Comparison of ENCODE assay signal across 1 cellular context in the genomic region with DNA sequence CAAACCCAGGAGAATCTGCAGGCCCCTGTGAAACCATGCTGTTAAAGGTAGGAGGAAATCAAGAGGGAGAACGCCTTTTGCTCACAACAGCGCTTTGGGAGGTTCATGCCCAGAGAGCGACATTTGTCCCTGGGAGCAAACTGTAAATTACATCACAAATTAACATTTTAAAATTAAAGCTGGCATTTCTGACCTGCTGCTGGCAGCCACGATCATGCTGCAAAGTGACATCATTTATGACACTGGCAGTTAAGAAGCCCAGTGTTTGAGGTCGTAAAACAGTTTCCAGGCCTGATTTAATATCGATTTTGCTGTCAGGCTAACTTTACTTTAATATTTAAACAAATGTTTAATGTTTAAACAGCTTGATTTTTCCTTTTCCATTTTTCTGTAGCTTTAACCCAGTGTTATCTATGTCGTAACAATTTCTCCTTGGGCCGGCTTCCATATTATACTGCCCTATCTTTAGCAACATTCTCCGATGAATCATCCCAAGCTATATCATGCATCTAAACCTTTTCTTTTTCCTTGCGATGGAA.
TF ChIP-seq lines count a peak whose summit lies in the region.

No MANE protein-coding gene starts in this region.

TF ChIP-seq in HEK293, 187 proteins besides CTCF, POLR2A, EP300 and RAD21 (continued from another document):
- TF ChIP-seq ZIC2 (tag by site-specific recombination; IDR thresholded peaks at IDR 0.05) (peak; percentile 9; the same call in 1 of the 2 replicates), ZNF843 (tag by site-specific recombination; IDR thresholded peaks at IDR 0.05) (peak; percentile 75), ZNF16 (tag by site-specific recombination; IDR thresholded peaks at IDR 0.05; ENCODE audit: low read depth) (no peak), PRDM6 (tag by site-specific recombination; IDR thresholded peaks at IDR 0.05) (peak; percentile 75), SALL2 (tag by site-specific recombination; IDR thresholded peaks at IDR 0.05; ENCODE audit: borderline replicate concordance) (no peak), ZNF629 (tag by site-specific recombination; IDR thresholded peaks at IDR 0.05) (peak; percentile 68)
- TF ChIP-seq, protein P1, sequence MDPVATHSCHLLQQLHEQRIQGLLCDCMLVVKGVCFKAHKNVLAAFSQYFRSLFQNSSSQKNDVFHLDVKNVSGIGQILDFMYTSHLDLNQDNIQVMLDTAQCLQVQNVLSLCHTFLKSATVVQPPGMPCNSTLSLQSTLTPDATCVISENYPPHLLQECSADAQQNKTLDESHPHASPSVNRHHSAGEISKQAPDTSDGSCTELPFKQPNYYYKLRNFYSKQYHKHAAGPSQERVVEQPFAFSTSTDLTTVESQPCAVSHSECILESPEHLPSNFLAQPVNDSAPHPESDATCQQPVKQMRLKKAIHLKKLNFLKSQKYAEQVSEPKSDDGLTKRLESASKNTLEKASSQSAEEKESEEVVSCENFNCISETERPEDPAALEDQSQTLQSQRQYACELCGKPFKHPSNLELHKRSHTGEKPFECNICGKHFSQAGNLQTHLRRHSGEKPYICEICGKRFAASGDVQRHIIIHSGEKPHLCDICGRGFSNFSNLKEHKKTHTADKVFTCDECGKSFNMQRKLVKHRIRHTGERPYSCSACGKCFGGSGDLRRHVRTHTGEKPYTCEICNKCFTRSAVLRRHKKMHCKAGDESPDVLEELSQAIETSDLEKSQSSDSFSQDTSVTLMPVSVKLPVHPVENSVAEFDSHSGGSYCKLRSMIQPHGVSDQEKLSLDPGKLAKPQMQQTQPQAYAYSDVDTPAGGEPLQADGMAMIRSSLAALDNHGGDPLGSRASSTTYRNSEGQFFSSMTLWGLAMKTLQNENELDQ (tag by site-specific recombination; IDR thresholded peaks at IDR 0.05; ENCODE audit: low read depth) = no peak
TF ChIP-seq in HEK293: peak in this region for 16.
